ENCODE assay signal across 2 cellular contexts in the genomic region with DNA sequence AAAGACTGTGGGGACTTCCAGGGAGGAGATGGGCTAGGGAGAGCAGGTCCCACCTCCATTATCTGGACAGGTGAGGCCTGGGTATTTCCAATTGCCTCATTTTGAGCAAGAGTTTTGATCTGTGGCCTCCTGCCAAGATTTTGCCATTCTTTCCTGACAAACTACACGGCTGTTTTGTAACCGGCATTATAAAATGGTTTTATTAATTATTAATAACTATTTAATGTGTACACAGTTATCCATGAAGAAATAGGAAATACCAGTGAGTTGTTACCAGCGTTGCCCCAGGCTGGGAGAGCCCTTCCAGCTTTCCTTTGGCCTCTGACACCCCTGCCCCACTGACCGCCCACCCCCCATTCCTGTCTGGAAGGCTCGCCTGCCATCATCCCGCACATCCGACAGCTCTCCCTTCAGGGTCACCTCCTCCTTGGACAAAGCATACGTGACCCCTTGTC.
TF ChIP-seq lines count a peak whose summit lies in the region.

No MANE protein-coding gene starts in this region.

TF ChIP-seq in liver, 16 proteins besides CTCF, POLR2A, EP300 and RAD21:
- TF ChIP-seq, protein P1, sequence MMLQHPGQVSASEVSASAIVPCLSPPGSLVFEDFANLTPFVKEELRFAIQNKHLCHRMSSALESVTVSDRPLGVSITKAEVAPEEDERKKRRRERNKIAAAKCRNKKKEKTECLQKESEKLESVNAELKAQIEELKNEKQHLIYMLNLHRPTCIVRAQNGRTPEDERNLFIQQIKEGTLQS (IDR thresholded peaks at IDR 0.05) = no peak
- TF ChIP-seq HNF4A (conservative IDR thresholded peaks at IDR 0.05) = peak in 1 of 2 donors; percentile 14
- peak; percentile 12 to 42 for TF ChIP-seq RXRA (IDR thresholded peaks at IDR 0.05)
- no peak for TF ChIP-seq FOXA1 (IDR thresholded peaks at IDR 0.05)
- TF ChIP-seq GABPA (IDR thresholded peaks at IDR 0.05 in 1 of 2, conservative IDR thresholded peaks at IDR 0.05 in 1 of 2) = no peak
- peak; percentile 31 for TF ChIP-seq NR2F2 (IDR thresholded peaks at IDR 0.05)
- TF ChIP-seq SP1 (IDR thresholded peaks at IDR 0.05) = peak; percentile 18
- TF ChIP-seq YY1 (IDR thresholded peaks at IDR 0.05) = no peak

TF ChIP-seq in HepG2, 621 proteins besides CTCF, POLR2A, EP300 and RAD21:
- TF ChIP-seq THAP11 (CRISPR knock-in tag; IDR thresholded peaks at IDR 0.05) (no peak), EEA1 (CRISPR knock-in tag; IDR thresholded peaks at IDR 0.05; ENCODE audit: borderline replicate concordance) (no peak), AHR (CRISPR knock-in tag; IDR thresholded peaks at IDR 0.05) (no peak), ZNF615 (CRISPR knock-in tag; IDR thresholded peaks at IDR 0.05; ENCODE audit: borderline replicate concordance) (no peak), ZNF567 (CRISPR knock-in tag; IDR thresholded peaks at IDR 0.05; ENCODE audit: borderline replicate concordance) (no peak), SNAPC2 (CRISPR knock-in tag; IDR thresholded peaks at IDR 0.05) (no peak), SATB2 (CRISPR knock-in tag; IDR thresholded peaks at IDR 0.05) (no peak)
- TF ChIP-seq, protein P2, sequence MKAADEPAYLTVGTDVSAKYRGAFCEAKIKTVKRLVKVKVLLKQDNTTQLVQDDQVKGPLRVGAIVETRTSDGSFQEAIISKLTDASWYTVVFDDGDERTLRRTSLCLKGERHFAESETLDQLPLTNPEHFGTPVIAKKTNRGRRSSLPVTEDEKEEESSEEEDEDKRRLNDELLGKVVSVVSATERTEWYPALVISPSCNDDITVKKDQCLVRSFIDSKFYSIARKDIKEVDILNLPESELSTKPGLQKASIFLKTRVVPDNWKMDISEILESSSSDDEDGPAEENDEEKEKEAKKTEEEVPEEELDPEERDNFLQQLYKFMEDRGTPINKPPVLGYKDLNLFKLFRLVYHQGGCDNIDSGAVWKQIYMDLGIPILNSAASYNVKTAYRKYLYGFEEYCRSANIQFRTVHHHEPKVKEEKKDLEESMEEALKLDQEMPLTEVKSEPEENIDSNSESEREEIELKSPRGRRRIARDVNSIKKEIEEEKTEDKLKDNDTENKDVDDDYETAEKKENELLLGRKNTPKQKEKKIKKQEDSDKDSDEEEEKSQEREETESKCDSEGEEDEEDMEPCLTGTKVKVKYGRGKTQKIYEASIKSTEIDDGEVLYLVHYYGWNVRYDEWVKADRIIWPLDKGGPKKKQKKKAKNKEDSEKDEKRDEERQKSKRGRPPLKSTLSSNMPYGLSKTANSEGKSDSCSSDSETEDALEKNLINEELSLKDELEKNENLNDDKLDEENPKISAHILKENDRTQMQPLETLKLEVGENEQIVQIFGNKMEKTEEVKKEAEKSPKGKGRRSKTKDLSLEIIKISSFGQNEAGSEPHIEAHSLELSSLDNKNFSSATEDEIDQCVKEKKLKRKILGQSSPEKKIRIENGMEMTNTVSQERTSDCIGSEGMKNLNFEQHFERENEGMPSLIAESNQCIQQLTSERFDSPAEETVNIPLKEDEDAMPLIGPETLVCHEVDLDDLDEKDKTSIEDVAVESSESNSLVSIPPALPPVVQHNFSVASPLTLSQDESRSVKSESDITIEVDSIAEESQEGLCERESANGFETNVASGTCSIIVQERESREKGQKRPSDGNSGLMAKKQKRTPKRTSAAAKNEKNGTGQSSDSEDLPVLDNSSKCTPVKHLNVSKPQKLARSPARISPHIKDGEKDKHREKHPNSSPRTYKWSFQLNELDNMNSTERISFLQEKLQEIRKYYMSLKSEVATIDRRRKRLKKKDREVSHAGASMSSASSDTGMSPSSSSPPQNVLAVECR (CRISPR knock-in tag; IDR thresholded peaks at IDR 0.05; ENCODE audit: borderline replicate concordance) = no peak
- TF ChIP-seq, protein P3, sequence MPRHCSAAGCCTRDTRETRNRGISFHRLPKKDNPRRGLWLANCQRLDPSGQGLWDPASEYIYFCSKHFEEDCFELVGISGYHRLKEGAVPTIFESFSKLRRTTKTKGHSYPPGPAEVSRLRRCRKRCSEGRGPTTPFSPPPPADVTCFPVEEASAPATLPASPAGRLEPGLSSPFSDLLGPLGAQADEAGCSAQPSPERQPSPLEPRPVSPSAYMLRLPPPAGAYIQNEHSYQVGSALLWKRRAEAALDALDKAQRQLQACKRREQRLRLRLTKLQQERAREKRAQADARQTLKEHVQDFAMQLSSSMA (CRISPR knock-in tag; IDR thresholded peaks at IDR 0.05) = no peak
- TF ChIP-seq, protein P4, sequence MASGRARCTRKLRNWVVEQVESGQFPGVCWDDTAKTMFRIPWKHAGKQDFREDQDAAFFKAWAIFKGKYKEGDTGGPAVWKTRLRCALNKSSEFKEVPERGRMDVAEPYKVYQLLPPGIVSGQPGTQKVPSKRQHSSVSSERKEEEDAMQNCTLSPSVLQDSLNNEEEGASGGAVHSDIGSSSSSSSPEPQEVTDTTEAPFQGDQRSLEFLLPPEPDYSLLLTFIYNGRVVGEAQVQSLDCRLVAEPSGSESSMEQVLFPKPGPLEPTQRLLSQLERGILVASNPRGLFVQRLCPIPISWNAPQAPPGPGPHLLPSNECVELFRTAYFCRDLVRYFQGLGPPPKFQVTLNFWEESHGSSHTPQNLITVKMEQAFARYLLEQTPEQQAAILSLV (CRISPR knock-in tag; IDR thresholded peaks at IDR 0.05; ENCODE audit: borderline replicate concordance) = no peak
TF ChIP-seq in HepG2: peak in this region for 0.
